ENCODE assay signal across 10 cellular contexts in the genomic region with DNA sequence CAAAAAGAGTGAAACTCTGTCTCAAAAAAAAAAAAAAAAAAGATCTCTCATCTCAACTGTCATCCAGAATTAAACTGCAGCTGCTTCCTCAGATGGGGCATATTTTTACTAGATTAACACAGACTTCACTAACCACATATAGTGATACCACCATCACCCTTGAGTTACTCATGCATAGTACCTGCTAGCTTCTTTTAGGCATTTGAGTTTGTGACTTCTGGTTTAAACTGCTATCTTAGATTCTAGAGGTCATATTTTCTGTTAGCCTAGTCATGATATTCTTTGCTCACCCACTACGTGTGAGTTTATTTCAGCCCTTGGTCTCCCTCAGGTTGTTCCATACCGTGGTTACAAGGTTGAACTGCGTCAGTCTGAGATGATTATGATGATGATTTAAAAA.
DNase-seq lines count a peak whose midpoint lies in the region; ATAC-seq lines count a peak whose summit lies in the region.
"Had no signal": no experiment of that assay in that cellular context is flagged by ENCODE, and none has a peak within 500 bp of the region (broad histone marks: within the 10 kb centered on the region; RNA-seq: fewer than 3 reads in every experiment).

No MANE protein-coding gene starts in this region.

- ATAC-seq in GM18511 (IDR thresholded peaks at IDR 0.05; ENCODE audit: unreplicated experiment) (peak; percentile 92), GM21390 (IDR thresholded peaks at IDR 0.05; ENCODE audit: unreplicated experiment) (peak; percentile 88), HG03095 (IDR thresholded peaks at IDR 0.05; ENCODE audit: unreplicated experiment) (peak; percentile 89)

- peak; percentile 9 for DNase-seq in amniotic epithelial cell (ENCODE audit: low read depth)
- no peak for DNase-seq in NK-92 (lab: John Stamatoyannopoulos, UW; ENCODE audit: unreplicated experiment)
- no peak for DNase-seq in T1000 (lab: John Stamatoyannopoulos, UW)
- no peak for DNase-seq in NCI-H748 treated with DMSO at 0.1 percent for 48 hours (lab: John Stamatoyannopoulos, UW)
- no peak for DNase-seq in AG08396 (ENCODE audit: low spot score)
- DNase-seq: Calu3, sigmoid colon had no signal
